In genomic region chr6:16712931-16713484, GRCh38 we compare ENCODE assay signal across 1 cellular context.
A peak's percentile ranks its signal among the peaks of the same experiment; 100 is the strongest.
TF ChIP-seq lines count a peak whose summit lies in the region.

No MANE protein-coding gene starts in this region.

TF ChIP-seq in HEK293, 187 proteins besides CTCF, POLR2A, EP300 and RAD21 (continued from another document):
- TF ChIP-seq ZNF362 (tag by site-specific recombination; IDR thresholded peaks at IDR 0.05) (no peak), ZNF514 (tag by site-specific recombination; IDR thresholded peaks at IDR 0.05) (no peak), ZNF768 (tag by site-specific recombination; IDR thresholded peaks at IDR 0.05) (no peak), ZSCAN5A (tag by site-specific recombination; IDR thresholded peaks at IDR 0.05) (no peak), ZNF580 (tag by site-specific recombination; IDR thresholded peaks at IDR 0.05) (peak; percentile 8; the same call in 1 of the 2 replicates), ZFP69B (tag by site-specific recombination; IDR thresholded peaks at IDR 0.05) (peak; percentile 84), ZNF629 (tag by site-specific recombination; IDR thresholded peaks at IDR 0.05) (peak; percentile 94), ZBTB20 (tag by site-specific recombination; IDR thresholded peaks at IDR 0.05) (no peak), MEIS1 (CRISPR knock-in tag; IDR thresholded peaks at IDR 0.05; ENCODE audit: borderline replicate concordance) (no peak), ZNF146 (tag by site-specific recombination; IDR thresholded peaks at IDR 0.05) (no peak), ZNF10 (tag by site-specific recombination; IDR thresholded peaks at IDR 0.05) (peak; percentile 17; the same call in 1 of the 2 replicates), ZNF174 (tag by site-specific recombination; IDR thresholded peaks at IDR 0.05) (no peak), ZNF670 (tag by site-specific recombination; IDR thresholded peaks at IDR 0.05; ENCODE audit: low read depth) (no peak), FEZF1 (tag by site-specific recombination; IDR thresholded peaks at IDR 0.05) (peak; percentile 92), PRDM1 (tag by site-specific recombination; IDR thresholded peaks at IDR 0.05) (peak; percentile 89), PRDM6 (tag by site-specific recombination; IDR thresholded peaks at IDR 0.05) (peak; percentile 97), ZFHX2 (tag by site-specific recombination; conservative IDR thresholded peaks at IDR 0.05) (no peak), ZNF169 (tag by site-specific recombination; IDR thresholded peaks at IDR 0.05) (no peak), ZNF521 (tag by site-specific recombination; IDR thresholded peaks at IDR 0.05) (no peak), OSR2 (tag by site-specific recombination; IDR thresholded peaks at IDR 0.05) (peak; percentile 66), MYNN (tag by site-specific recombination; IDR thresholded peaks at IDR 0.05; ENCODE audit: borderline replicate concordance) (no peak), ZNF324 (tag by site-specific recombination; IDR thresholded peaks at IDR 0.05) (peak; percentile 74; the same call in 1 of the 2 replicates), ZBTB17 (tag by site-specific recombination; IDR thresholded peaks at IDR 0.05) (peak; percentile 92), ZNF416 (tag by site-specific recombination; IDR thresholded peaks at IDR 0.05) (no peak), ZNF132 (tag by site-specific recombination; IDR thresholded peaks at IDR 0.05; ENCODE audit: borderline replicate concordance) (no peak), ZNF302 (tag by site-specific recombination; IDR thresholded peaks at IDR 0.05; ENCODE audit: low read depth) (no peak), AEBP2 (tag by site-specific recombination; IDR thresholded peaks at IDR 0.05; ENCODE audit: borderline replicate concordance) (no peak), KLF9 (tag by site-specific recombination; IDR thresholded peaks at IDR 0.05; ENCODE audit: low read depth) (no peak; the same call in 1 of the 2 replicates), ZNF585B (tag by site-specific recombination; IDR thresholded peaks at IDR 0.05) (no peak), ZNF548 (tag by site-specific recombination; IDR thresholded peaks at IDR 0.05) (no peak), ZNF138 (tag by site-specific recombination; IDR thresholded peaks at IDR 0.05; ENCODE audit: borderline replicate concordance) (no peak), EGR2 (tag by site-specific recombination; IDR thresholded peaks at IDR 0.05; ENCODE audit: low read depth) (no peak), GLI4 (tag by site-specific recombination; IDR thresholded peaks at IDR 0.05) (no peak), TCF7L2 (IDR thresholded peaks at IDR 0.05; ENCODE audit: borderline replicate concordance, low read depth, low read length) (no peak)
